In the genomic region with DNA sequence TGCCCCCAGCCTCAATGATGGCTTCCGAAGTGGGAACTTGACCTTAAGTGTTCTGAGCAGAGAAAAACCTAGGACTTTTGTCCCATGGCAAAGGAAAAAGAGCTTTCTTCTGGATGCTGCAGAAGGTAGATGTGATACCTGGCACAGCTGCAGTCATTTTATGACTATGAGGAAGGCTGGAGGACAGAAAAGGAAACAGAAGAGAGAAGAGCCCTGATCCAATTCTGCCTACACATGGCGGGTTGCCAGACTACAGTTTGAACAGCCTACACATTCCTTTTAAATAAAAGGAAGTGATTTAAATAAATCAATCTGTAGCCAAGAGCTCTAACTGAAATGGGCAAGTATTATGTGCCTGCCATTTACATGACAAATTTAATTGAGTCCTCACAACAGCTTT, we compare ENCODE assay signal across 26 cellular contexts. TPM values are rescaled to one million over a fixed set of nuclear protein-coding genes. Genes with fewer than 3 reads are reported as not detected.
DNase-seq lines count a peak whose midpoint lies in the region; ATAC-seq and TF ChIP-seq lines count a peak whose summit lies in the region.
"Had no signal": no experiment of that assay in that cellular context is flagged by ENCODE, and none has a peak within 500 bp of the region (broad histone marks: within the 10 kb centered on the region; RNA-seq: fewer than 3 reads in every experiment).

No MANE protein-coding gene starts in this region.

- H3K27me3 ChIP-seq in testis = no peaks in the 10 kb centered on the region
- H3K27me3 ChIP-seq: right atrium auricular region had no signal

- H3K9me3 ChIP-seq in testis = no peaks in the 10 kb centered on the region
- H3K9me3 ChIP-seq: right atrium auricular region, tibial artery had no signal

- no peaks in the 10 kb centered on the region for H3K36me3 ChIP-seq in testis (ENCODE audit: low read depth, missing control alignments)
- H3K36me3 ChIP-seq: right atrium auricular region, tibial artery had no signal

- H3K4me3 ChIP-seq in testis = no peak overlapping the region
- H3K4me3 ChIP-seq: PC-9, right atrium auricular region, tibial artery had no signal

- intact Hi-C loops in testis (cut with DNase I; ENCODE audit: low total_unique reads) = no loop called here

- 90 to 98% methylated on average over 2 of the region's 2 CpGs for WGBS in testis, 2 donors

- H3K4me3 Mint-ChIP-seq in activated CD8-positive, alpha-beta memory T cell treated with anti-CD3 and anti-CD28 coated beads, Interleukin-2, amount 10 ng/mL, durations not matched to agents 7 days and 5 days = no peak overlapping the region
- H3K4me3 Mint-ChIP-seq: activated naive CD8-positive, alpha-beta T cell treated with anti-CD3 and anti-CD28 coated beads, Interleukin-2, amount 50 U/mL, for 24 hours; CD4-positive, CD25-positive, alpha-beta regulatory T cell; stimulated activated effector memory CD8-positive, alpha-beta T cell treated with anti-CD3 and anti-CD28 coated beads, Interleukin-12 subunit alpha, Interleukin-12 subunit beta, amount 100 ng/mL, for 72 hours had no signal

- no peaks in the 10 kb centered on the region for H3K4me1 ChIP-seq in testis
- H3K4me1 ChIP-seq: tibial artery had no signal

- no peak for TF ChIP-seq POLR2A in testis (IDR thresholded peaks at IDR 0.05)

- DNase-seq in NCI-H2196 (lab: John Stamatoyannopoulos, UW; ENCODE audit: unreplicated experiment) (peak; percentile 4), NCI-H2196 treated with DMSO at 0.1 percent for 48 hours (lab: John Stamatoyannopoulos, UW; ENCODE audit: unreplicated experiment) (no peak), NCI-H1105 (lab: John Stamatoyannopoulos, UW) (peak; percentile 6), putamen (ENCODE audit: low spot score) (peak; percentile 47), NCI-H187 (lab: John Stamatoyannopoulos, UW) (no peak), NCI-H82 (lab: John Stamatoyannopoulos, UW) (no peak), testis (no peak)
- DNase-seq in activated CD8-positive, alpha-beta memory T cell treated with anti-CD3 and anti-CD28 coated beads, Interleukin-2, amount 10 ng/mL, durations not matched to agents 7 days and 5 days = peak; percentile 7
- DNase-seq: ACHN; activated CD4-positive, alpha-beta T cell treated with anti-CD3 and anti-CD28 coated beads for 1 hour; activated naive CD8-positive, alpha-beta T cell treated with anti-CD3 and anti-CD28 coated beads, Interleukin-2, amount 50 U/mL, for 24 hours; CD4-positive, CD25-positive, alpha-beta regulatory T cell; foreskin melanocyte; HCEC 1CT; left ventricle myocardium superior; NCI-H526; occipital lobe; PC-9; stimulated activated CD4-positive, alpha-beta T cell treated with anti-CD3 and anti-CD28 coated beads, Interleukin-15, amount 100 ng/mL, for 24 hours; T-helper 9 cell; tibial artery had no signal

- H3K27me3 Mint-ChIP-seq in activated CD8-positive, alpha-beta memory T cell treated with anti-CD3 and anti-CD28 coated beads, Interleukin-2, amount 10 ng/mL, durations not matched to agents 7 days and 5 days = peaks cover 15% of the 10 kb centered on the region
- H3K27me3 Mint-ChIP-seq: activated naive CD8-positive, alpha-beta T cell treated with anti-CD3 and anti-CD28 coated beads, Interleukin-2, amount 50 U/mL, for 24 hours had no signal

- no peaks in the 10 kb centered on the region for H3K9me3 Mint-ChIP-seq in activated CD8-positive, alpha-beta memory T cell treated with anti-CD3 and anti-CD28 coated beads, Interleukin-2, amount 10 ng/mL, durations not matched to agents 7 days and 5 days (ENCODE audit: low read depth)
- H3K9me3 Mint-ChIP-seq: activated naive CD8-positive, alpha-beta T cell treated with anti-CD3 and anti-CD28 coated beads, Interleukin-2, amount 50 U/mL, for 24 hours; stimulated activated effector memory CD8-positive, alpha-beta T cell treated with anti-CD3 and anti-CD28 coated beads, Interleukin-12 subunit alpha, Interleukin-12 subunit beta, amount 100 ng/mL, for 72 hours had no signal

- H3K4me1 Mint-ChIP-seq in activated CD8-positive, alpha-beta memory T cell treated with anti-CD3 and anti-CD28 coated beads, Interleukin-2, amount 10 ng/mL, durations not matched to agents 7 days and 5 days = no peaks in the 10 kb centered on the region
- H3K4me1 Mint-ChIP-seq: stimulated activated effector memory CD8-positive, alpha-beta T cell treated with anti-CD3 and anti-CD28 coated beads, Interleukin-12 subunit alpha, Interleukin-12 subunit beta, amount 100 ng/mL, for 72 hours had no signal

- no peaks in the 10 kb centered on the region for H3K36me3 Mint-ChIP-seq in activated CD8-positive, alpha-beta memory T cell treated with anti-CD3 and anti-CD28 coated beads, Interleukin-2, amount 10 ng/mL, durations not matched to agents 7 days and 5 days
- H3K36me3 Mint-ChIP-seq: CD4-positive, CD25-positive, alpha-beta regulatory T cell; stimulated activated effector memory CD8-positive, alpha-beta T cell treated with anti-CD3 and anti-CD28 coated beads, Interleukin-12 subunit alpha, Interleukin-12 subunit beta, amount 100 ng/mL, for 72 hours had no signal

- H3K27ac ChIP-seq in testis = no peak overlapping the region
- H3K27ac ChIP-seq: HL-60, PC-9, right atrium auricular region, tibial artery had no signal

- H3K27ac Mint-ChIP-seq in activated CD8-positive, alpha-beta memory T cell treated with anti-CD3 and anti-CD28 coated beads, Interleukin-2, amount 10 ng/mL, durations not matched to agents 7 days and 5 days = no peak overlapping the region
- H3K27ac Mint-ChIP-seq: activated naive CD8-positive, alpha-beta T cell treated with anti-CD3 and anti-CD28 coated beads, Interleukin-2, amount 50 U/mL, for 24 hours; stimulated activated effector memory CD8-positive, alpha-beta T cell treated with anti-CD3 and anti-CD28 coated beads, Interleukin-12 subunit alpha, Interleukin-12 subunit beta, amount 100 ng/mL, for 72 hours had no signal

- no peak for ATAC-seq in activated CD8-positive, alpha-beta memory T cell treated with anti-CD3 and anti-CD28 coated beads, Interleukin-2, amount 10 ng/mL, durations not matched to agents 7 days and 5 days
- ATAC-seq: activated naive CD8-positive, alpha-beta T cell treated with anti-CD3 and anti-CD28 coated beads, Interleukin-2, amount 50 U/mL, for 24 hours; left ventricle myocardium superior; stimulated activated effector memory CD8-positive, alpha-beta T cell treated with anti-CD3 and anti-CD28 coated beads, Interleukin-12 subunit alpha, Interleukin-12 subunit beta, amount 100 ng/mL, for 72 hours had no signal

- no peak for TF ChIP-seq CTCF in testis (IDR thresholded peaks at IDR 0.05)

- CTCF ChIA-PET in activated CD8-positive, alpha-beta memory T cell treated with anti-CD3 and anti-CD28 coated beads, Interleukin-2, amount 10 ng/mL, durations not matched to agents 7 days and 5 days (lab: Charles Lee) = interaction anchor here (0.5 kb wide), 1 partner anchor 536 kb away, joined by 3 read pairs; no protein-coding TSS in a partner anchor

RNA-seq across cellular contexts. Expression of a gene that starts 43.6 kb away (rescaled TPM):
- total RNA-seq in activated CD8-positive, alpha-beta memory T cell treated with anti-CD3 and anti-CD28 coated beads, Interleukin-2, amount 10 ng/mL, durations not matched to agents 7 days and 5 days = not detected
- 1 to 10 TPM; 7.4 to 8.0 TPM for total RNA-seq in testis
- polyA plus RNA-seq in testis (ENCODE audit: insufficient read depth, low read depth, low replicate concordance) = 13.1 TPM
- total RNA-seq: bronchial epithelial cell; CD4-positive, CD25-positive, alpha-beta regulatory T cell; dermis microvascular lymphatic vessel endothelial cell; left ventricle myocardium superior; right atrium auricular region had no signal
- polyA plus RNA-seq: CD4-positive, CD25-positive, alpha-beta regulatory T cell had no signal

Comparison
In these comparisons a context has a peak if more than half of its experiments do, and no peak if none do; other contexts are left out.
1. DNase-seq: peak in NCI-H2196 (single experiment), NCI-H1105 (single experiment), activated CD8-positive, alpha-beta memory T cell treated with anti-CD3 and anti-CD28 coated beads, Interleukin-2, amount 10 ng/mL, durations not matched to agents 7 days and 5 days (single experiment) and putamen (single experiment); none in NCI-H2196 treated with DMSO at 0.1 percent for 48 hours (single experiment), NCI-H187 (0 of 2), NCI-H82 (single experiment) and testis (single experiment).
2. RNA of a gene that starts 43.6 kb away (total RNA-seq): 7.4 to 8.0 TPM in testis; not detected in activated CD8-positive, alpha-beta memory T cell treated with anti-CD3 and anti-CD28 coated beads, Interleukin-2, amount 10 ng/mL, durations not matched to agents 7 days and 5 days; every median in the first group is over 4 times any median in the second.